ENCODE assay signal across 16 cellular contexts in the genomic region with DNA sequence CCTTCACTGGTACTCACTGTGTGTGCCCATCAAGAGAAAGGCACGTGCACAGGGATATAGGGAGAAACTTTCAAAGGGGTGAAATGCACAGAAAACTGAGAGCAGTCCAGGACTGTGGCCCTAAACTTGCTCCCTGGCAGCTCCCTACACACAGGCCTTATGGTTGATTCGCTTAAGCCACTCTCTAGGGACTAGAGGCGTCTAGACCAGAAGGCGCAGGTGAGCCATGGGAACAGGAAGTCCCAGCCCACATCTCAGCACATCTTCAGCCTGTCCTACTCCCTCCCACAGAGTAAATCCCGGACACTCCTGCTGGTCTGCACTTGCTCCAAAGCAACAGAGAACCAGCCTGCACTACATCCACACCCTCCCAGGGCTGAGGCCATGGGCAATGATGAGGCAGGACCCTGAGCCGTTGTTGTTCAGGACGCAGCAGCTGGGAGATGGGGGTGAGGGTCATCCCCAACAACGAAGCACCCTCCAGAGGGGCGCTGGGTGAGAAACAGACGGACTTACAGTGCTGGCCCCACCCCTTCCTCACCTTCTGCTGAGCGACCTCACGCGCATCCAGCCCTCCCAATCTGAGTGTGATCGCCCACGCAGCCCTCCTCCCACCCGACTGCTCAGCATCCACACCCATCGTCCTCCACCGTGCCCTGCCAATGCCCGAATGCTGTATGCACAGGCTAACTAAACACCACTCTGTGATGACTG.
A peak's percentile ranks its signal among the peaks of the same experiment; 100 is the strongest.
DNase-seq lines count a peak whose midpoint lies in the region; ATAC-seq and TF ChIP-seq lines count a peak whose summit lies in the region.
"Had no signal": no experiment of that assay in that cellular context is flagged by ENCODE, and none has a peak within 500 bp of the region (broad histone marks: within the 10 kb centered on the region; RNA-seq: fewer than 3 reads in every experiment).

No MANE protein-coding gene starts in this region.

- H3K9ac ChIP-seq in DND-41 (ENCODE audit: low read depth, low read length), result no peak overlapping the region

- peaks cover 9% of the 10 kb centered on the region for H3K36me3 Mint-ChIP-seq in memory B cell
- no peaks in the 10 kb centered on the region for H3K36me3 Mint-ChIP-seq in activated naive CD4-positive, alpha-beta T cell treated with anti-CD3 and anti-CD28 coated beads for 36 hours (ENCODE audit: low read depth)
- H3K36me3 Mint-ChIP-seq: CD4-positive, CD25-positive, alpha-beta regulatory T cell had no signal

- in situ Hi-C loops in Panc1 (cut with HindIII; ENCODE audit: low pct_unique_long_range_greater_than_20kb, low sequenced_read_pairs), result no loop called here

- no peak for TF ChIP-seq EP300 in stomach (IDR thresholded peaks at IDR 0.05)

- no peaks in the 10 kb centered on the region for H3K4me1 ChIP-seq in DND-41 (ENCODE audit: insufficient read depth, low read length)
- H3K4me1 ChIP-seq in Panc1 (ENCODE audit: control insufficient read depth, insufficient read depth, low read length), result peaks cover 77% of the 10 kb centered on the region
- H3K4me1 ChIP-seq in stomach, result peaks cover 33 to 74% (median 64%) of the 10 kb centered on the region in 4 donors

- no peak overlapping the region for H3K4me3 ChIP-seq in DND-41 (ENCODE audit: low read depth in 1 of 2, low read length in 2 of 2)
- no peak overlapping the region for H3K4me3 ChIP-seq in Panc1 (ENCODE audit: low read depth in 2 of 2, low read length in 2 of 2)
- no peak overlapping the region for H3K4me3 ChIP-seq in stomach

- no peak overlapping the region for H3K4me2 ChIP-seq in DND-41 (ENCODE audit: insufficient read depth, low read length)

- H3K9me3 ChIP-seq in DND-41 (ENCODE audit: insufficient read depth, low read length, severe bottlenecking), result no peaks in the 10 kb centered on the region
- no peaks in the 10 kb centered on the region for H3K9me3 ChIP-seq in Panc1 (ENCODE audit: control insufficient read depth, insufficient read depth, low read depth, low read length)
- H3K9me3 ChIP-seq in stomach, result no peaks in the 10 kb centered on the region

- H3K27ac Mint-ChIP-seq in memory B cell, result no peak overlapping the region
- H3K27ac Mint-ChIP-seq in activated naive CD4-positive, alpha-beta T cell treated with anti-CD3 and anti-CD28 coated beads for 36 hours, result no peak overlapping the region
- H3K27ac Mint-ChIP-seq: activated CD8-positive, alpha-beta T cell treated with anti-CD3 and anti-CD28 coated beads, Interleukin-2, amount 10 ng/mL, durations not matched to agents 7 days and 5 days had no signal

- H3K27ac ChIP-seq in DND-41 (ENCODE audit: low read length) (no peak overlapping the region), Panc1 (ENCODE audit: low read length) (peak overlapping the region; percentile 80), stomach (peak overlapping the region; percentile 84 to 89 (median 85))
- H3K27ac ChIP-seq: WERI-Rb-1 had no signal

- H3K4me1 Mint-ChIP-seq in memory B cell, result peaks cover 10% of the 10 kb centered on the region
- no peaks in the 10 kb centered on the region for H3K4me1 Mint-ChIP-seq in activated naive CD4-positive, alpha-beta T cell treated with anti-CD3 and anti-CD28 coated beads for 36 hours (ENCODE audit: low read depth)
- H3K4me1 Mint-ChIP-seq: CD4-positive, CD25-positive, alpha-beta regulatory T cell had no signal

- POLR2A ChIA-PET in Panc1 (lab: Charles Lee), result no interaction called here

- no peaks in the 10 kb centered on the region for H4K20me1 ChIP-seq in DND-41 (ENCODE audit: insufficient read depth, low read length)

- no peak for TF ChIP-seq CTCF in DND-41 (IDR thresholded peaks at IDR 0.05; ENCODE audit: borderline replicate concordance, extremely low read depth, low read length, poor library complexity, severe bottlenecking)
- no peak for TF ChIP-seq CTCF in Panc1 (IDR thresholded peaks at IDR 0.05)
- TF ChIP-seq CTCF in stomach (IDR thresholded peaks at IDR 0.05), result no peak

- 60 to 84% (median 68%) methylated on average over 16 to 19 of the region's 19 CpGs for WGBS in stomach, 5 donors

- H3K27me3 Mint-ChIP-seq in memory B cell, result no peaks in the 10 kb centered on the region
- H3K27me3 Mint-ChIP-seq in activated naive CD4-positive, alpha-beta T cell treated with anti-CD3 and anti-CD28 coated beads for 36 hours (ENCODE audit: low read depth), result peaks cover 3% of the 10 kb centered on the region
- H3K27me3 Mint-ChIP-seq: CD4-positive, CD25-positive, alpha-beta regulatory T cell had no signal

- peak; percentile 9; the same call in 1 of the 3 replicates for ATAC-seq in DND-41 (ENCODE audit: insufficient read depth, low read depth)
- ATAC-seq in Panc1, result 0 out of 2 replicates have a peak, but pooled peaks have one; percentile 2
- ATAC-seq in memory B cell (ENCODE audit: low read depth), result peak; percentile 53
- no peak for ATAC-seq in GM21619 (IDR thresholded peaks at IDR 0.05; ENCODE audit: unreplicated experiment)
- ATAC-seq: activated CD8-positive, alpha-beta T cell treated with anti-CD3 and anti-CD28 coated beads, Interleukin-2, amount 10 ng/mL, durations not matched to agents 7 days and 5 days had no signal

- no peak for TF ChIP-seq POLR2A in stomach (IDR thresholded peaks at IDR 0.05)

- CTCF ChIA-PET in Panc1 (lab: Charles Lee), result no interaction called here
- CTCF ChIA-PET in activated naive CD4-positive, alpha-beta T cell treated with anti-CD3 and anti-CD28 coated beads for 36 hours (lab: Charles Lee), result no interaction called here

- BruUV-seq in Panc1 (replicated peaks; lab: Mats Ljungman, UMichigan), result no TSS peak

- no peaks in the 10 kb centered on the region for H3K79me2 ChIP-seq in DND-41 (ENCODE audit: insufficient read depth, low read length)

- H2AFZ ChIP-seq in DND-41 (ENCODE audit: low read depth, low read length), result no peak overlapping the region

- intact Hi-C loops in Panc1 (cut with micrococcal nuclease; ENCODE audit: unreplicated experiment) (no loop called here), stomach (cut with DNase I; ENCODE audit: low total_unique reads) (no loop called here)
- intact Hi-C loops in activated naive CD4-positive, alpha-beta T cell treated with anti-CD3 and anti-CD28 coated beads for 36 hours (cut with micrococcal nuclease), result no loop called here

- H3K9me3 Mint-ChIP-seq in memory B cell, result no peaks in the 10 kb centered on the region
- H3K9me3 Mint-ChIP-seq in activated naive CD4-positive, alpha-beta T cell treated with anti-CD3 and anti-CD28 coated beads for 36 hours, result no peaks in the 10 kb centered on the region
- H3K9me3 Mint-ChIP-seq: CD4-positive, CD25-positive, alpha-beta regulatory T cell had no signal

- no peaks in the 10 kb centered on the region for H3K36me3 ChIP-seq in DND-41 (ENCODE audit: insufficient read depth, low read length)
- H3K36me3 ChIP-seq in Panc1 (ENCODE audit: control insufficient read depth, insufficient read depth, low read length), result peaks cover 7% of the 10 kb centered on the region
- H3K36me3 ChIP-seq in stomach, result no peaks in the 10 kb centered on the region
- H3K36me3 ChIP-seq: WERI-Rb-1 had no signal

- H3K27me3 ChIP-seq in DND-41 (ENCODE audit: insufficient read depth, low read length, poor library complexity), result no peaks in the 10 kb centered on the region
- no peaks in the 10 kb centered on the region for H3K27me3 ChIP-seq in Panc1 (ENCODE audit: control insufficient read depth, insufficient read depth, low read length)
- H3K27me3 ChIP-seq in stomach, result no peaks in the 10 kb centered on the region

- no peak for DNase-seq in DND-41
- no peak for DNase-seq in Panc1 (ENCODE audit: low read depth, low spot score)
- DNase-seq in memory B cell (ENCODE audit: low spot score in 2 of 2), result no peak
- DNase-seq in stomach, result no peak
- DNase-seq in activated naive CD4-positive, alpha-beta T cell treated with anti-CD3 and anti-CD28 coated beads for 36 hours, result no peak
- no peak for DNase-seq in SHP77 treated with DMSO at 0.1 percent for 48 hours (lab: John Stamatoyannopoulos, UW)
- DNase-seq: activated CD8-positive, alpha-beta T cell treated with anti-CD3 and anti-CD28 coated beads, Interleukin-2, amount 10 ng/mL, durations not matched to agents 7 days and 5 days; anterior cingulate cortex; CD4-positive, CD25-positive, alpha-beta regulatory T cell; cortex of kidney; EL; midbrain; NCI-H2029 treated with DMSO at 0.1 percent for 48 hours; T-helper 1 cell; WERI-Rb-1 had no signal

- no peak overlapping the region for H3K4me3 Mint-ChIP-seq in memory B cell
- no peak overlapping the region for H3K4me3 Mint-ChIP-seq in activated naive CD4-positive, alpha-beta T cell treated with anti-CD3 and anti-CD28 coated beads for 36 hours
- H3K4me3 Mint-ChIP-seq: activated CD8-positive, alpha-beta T cell treated with anti-CD3 and anti-CD28 coated beads, Interleukin-2, amount 10 ng/mL, durations not matched to agents 7 days and 5 days; CD4-positive, CD25-positive, alpha-beta regulatory T cell had no signal
